8 cellular contexts compared by ENCODE assay signal in the genomic region with DNA sequence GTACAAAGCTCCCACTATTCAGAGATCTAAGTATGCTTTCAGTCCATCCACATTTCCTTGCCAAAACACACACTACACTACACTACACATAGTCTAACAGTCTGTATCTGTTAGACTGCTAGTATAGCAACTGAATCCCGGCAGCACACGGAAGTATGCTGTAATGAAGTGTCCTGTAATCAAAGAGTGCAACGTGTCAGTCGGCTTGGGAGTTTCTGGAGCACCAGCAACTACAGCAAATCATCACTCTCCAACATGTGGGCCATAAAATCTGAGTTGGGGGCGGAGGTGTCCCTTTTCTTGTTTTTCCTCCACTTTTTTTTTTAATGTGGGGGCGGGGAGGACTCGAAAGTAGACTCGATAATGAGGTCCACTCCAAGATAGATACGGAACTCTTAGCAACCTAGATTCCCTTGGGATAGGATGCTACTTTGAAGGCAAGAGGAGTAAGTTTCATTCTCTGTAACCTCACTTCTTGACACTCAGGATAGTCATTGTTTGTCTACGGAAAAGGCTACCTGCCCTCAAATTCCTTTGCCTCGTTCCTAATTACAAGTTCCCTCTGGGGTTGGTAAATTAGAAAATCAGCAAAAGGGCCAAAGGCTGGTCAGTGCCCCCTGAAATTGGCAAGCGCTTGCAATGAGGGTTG. TPM values are rescaled to one million over a fixed set of nuclear protein-coding genes. Genes with fewer than 3 reads are reported as not detected.
DNase-seq lines count a peak whose midpoint lies in the region; ATAC-seq and TF ChIP-seq lines count a peak whose summit lies in the region.

No MANE protein-coding gene starts in this region.

- H3K9me3 ChIP-seq in esophagus (ENCODE audit: control insufficient read depth in 2 of 2, insufficient read depth in 1 of 2, low read depth in 1 of 2, low read length in 1 of 2): no peaks in the 10 kb centered on the region

- peaks cover 6% of the 10 kb centered on the region for H3K4me1 Mint-ChIP-seq in WTC11

- H3K27me3 ChIP-seq in esophagus (ENCODE audit: control insufficient read depth in 1 of 2, insufficient read depth in 2 of 2, low read length in 2 of 2): no peaks in the 10 kb centered on the region

- TF ChIP-seq CTCF in AG04449 (IDR thresholded peaks at IDR 0.05; ENCODE audit: insufficient read depth, low read length, missing control alignments) (no peak), GM12875 (IDR thresholded peaks at IDR 0.05; ENCODE audit: borderline replicate concordance, insufficient read depth, low read depth, low read length) (no peak), WI38 (IDR thresholded peaks at IDR 0.05; ENCODE audit: low read depth, low read length) (no peak), WTC11 (IDR thresholded peaks at IDR 0.05) (no peak)

- no peaks in the 10 kb centered on the region for H3K9me3 Mint-ChIP-seq in WTC11

- no peaks in the 10 kb centered on the region for H3K4me1 ChIP-seq in esophagus (ENCODE audit: control insufficient read depth in 2 of 2, insufficient read depth in 2 of 2, low read length in 1 of 2)

- WGBS in esophagus, 2 donors: 0 to 1% methylated on average over 12 of the region's 12 CpGs

- H3K27me3 Mint-ChIP-seq in WTC11 (ENCODE audit: low read depth): peaks cover 24% of the 10 kb centered on the region

- POLR2A ChIA-PET in AG04449 (lab: Yijun Ruan, JAX) (no interaction called here), WTC11 (lab: Charles Lee) (no interaction called here)

- DNase-seq in AG04449 (ENCODE audit: low read depth, low spot score): no peak
- peak; percentile 24 for DNase-seq in NCI-H1048 (lab: John Stamatoyannopoulos, UW)
- DNase-seq in myocyte (ENCODE audit: low read depth): peak; percentile 28
- DNase-seq in WTC11 (ENCODE audit: low spot score): no peak

- no peaks in the 10 kb centered on the region for H3K36me3 Mint-ChIP-seq in WTC11

- no peaks in the 10 kb centered on the region for H3K36me3 ChIP-seq in esophagus (ENCODE audit: control insufficient read depth in 2 of 2, insufficient read depth in 2 of 2, low read length in 1 of 2)

- ATAC-seq in HG02678 (IDR thresholded peaks at IDR 0.05; ENCODE audit: unreplicated experiment) (peak; percentile 39), WTC11 (no peak)

- no peak overlapping the region for H3K27ac Mint-ChIP-seq in WTC11

- peak overlapping the region in 1 of 2 donors; percentile 88 for H3K27ac ChIP-seq in esophagus (ENCODE audit: low read depth in 2 of 2, low read length in 1 of 2)

- no peak overlapping the region for H3K4me3 Mint-ChIP-seq in WTC11

- H3K4me3 ChIP-seq in AG04449 (ENCODE audit: low read depth, low read length) (peak overlapping the region; percentile 91), GM12875 (ENCODE audit: low read depth, low read length) (peak overlapping the region; percentile 73), WI38 (ENCODE audit: low read depth, low read length) (peak overlapping the region; percentile 99), esophagus (ENCODE audit: low read depth in 1 of 2, low read length in 2 of 2) (peak overlapping the region; percentile 96 to 98)

- CTCF ChIA-PET in AG04449 (lab: Yijun Ruan, JAX): interaction anchor here (0.9 kb wide), 1 partner anchor 176 kb away, joined by 4 read pairs; no protein-coding TSS in a partner anchor
- CTCF ChIA-PET in WTC11 (lab: Charles Lee): no interaction called here

TF ChIP-seq in WTC11, 78 proteins besides CTCF, POLR2A, EP300 and RAD21 (continues in another document):
- TF ChIP-seq NFATC4 (CRISPR knock-in tag; IDR thresholded peaks at IDR 0.05) (no peak), ETV6 (CRISPR knock-in tag; IDR thresholded peaks at IDR 0.05) (no peak), JUN (CRISPR knock-in tag; IDR thresholded peaks at IDR 0.05) (no peak), ZBTB21 (CRISPR knock-in tag; IDR thresholded peaks at IDR 0.05; ENCODE audit: borderline replicate concordance) (no peak), TCF7 (CRISPR knock-in tag; IDR thresholded peaks at IDR 0.05; ENCODE audit: low read depth) (no peak), HMGA2 (CRISPR knock-in tag; IDR thresholded peaks at IDR 0.05) (no peak), GRHL2 (CRISPR knock-in tag; IDR thresholded peaks at IDR 0.05; ENCODE audit: insufficient replicate concordance, severe bottlenecking) (no peak), KAT7 (CRISPR knock-in tag; IDR thresholded peaks at IDR 0.05; ENCODE audit: borderline replicate concordance) (no peak), ZNF416 (CRISPR knock-in tag; IDR thresholded peaks at IDR 0.05) (no peak), ATF1 (CRISPR knock-in tag; IDR thresholded peaks at IDR 0.05) (no peak), NFE2L1 (CRISPR knock-in tag; IDR thresholded peaks at IDR 0.05) (no peak)
- TF ChIP-seq, protein P1, sequence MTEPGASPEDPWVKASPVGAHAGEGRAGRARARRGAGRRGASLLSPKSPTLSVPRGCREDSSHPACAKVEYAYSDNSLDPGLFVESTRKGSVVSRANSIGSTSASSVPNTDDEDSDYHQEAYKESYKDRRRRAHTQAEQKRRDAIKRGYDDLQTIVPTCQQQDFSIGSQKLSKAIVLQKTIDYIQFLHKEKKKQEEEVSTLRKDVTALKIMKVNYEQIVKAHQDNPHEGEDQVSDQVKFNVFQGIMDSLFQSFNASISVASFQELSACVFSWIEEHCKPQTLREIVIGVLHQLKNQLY (CRISPR knock-in tag; IDR thresholded peaks at IDR 0.05): no peak
- TF ChIP-seq, protein P2, sequence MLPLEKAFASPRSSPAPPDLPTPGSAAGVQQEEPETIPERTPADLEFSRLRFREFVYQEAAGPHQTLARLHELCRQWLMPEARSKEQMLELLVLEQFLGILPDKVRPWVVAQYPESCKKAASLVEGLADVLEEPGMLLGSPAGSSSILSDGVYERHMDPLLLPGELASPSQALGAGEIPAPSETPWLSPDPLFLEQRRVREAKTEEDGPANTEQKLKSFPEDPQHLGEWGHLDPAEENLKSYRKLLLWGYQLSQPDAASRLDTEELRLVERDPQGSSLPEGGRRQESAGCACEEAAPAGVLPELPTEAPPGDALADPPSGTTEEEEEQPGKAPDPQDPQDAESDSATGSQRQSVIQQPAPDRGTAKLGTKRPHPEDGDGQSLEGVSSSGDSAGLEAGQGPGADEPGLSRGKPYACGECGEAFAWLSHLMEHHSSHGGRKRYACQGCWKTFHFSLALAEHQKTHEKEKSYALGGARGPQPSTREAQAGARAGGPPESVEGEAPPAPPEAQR (CRISPR knock-in tag; IDR thresholded peaks at IDR 0.05): no peak
- TF ChIP-seq, protein P3, sequence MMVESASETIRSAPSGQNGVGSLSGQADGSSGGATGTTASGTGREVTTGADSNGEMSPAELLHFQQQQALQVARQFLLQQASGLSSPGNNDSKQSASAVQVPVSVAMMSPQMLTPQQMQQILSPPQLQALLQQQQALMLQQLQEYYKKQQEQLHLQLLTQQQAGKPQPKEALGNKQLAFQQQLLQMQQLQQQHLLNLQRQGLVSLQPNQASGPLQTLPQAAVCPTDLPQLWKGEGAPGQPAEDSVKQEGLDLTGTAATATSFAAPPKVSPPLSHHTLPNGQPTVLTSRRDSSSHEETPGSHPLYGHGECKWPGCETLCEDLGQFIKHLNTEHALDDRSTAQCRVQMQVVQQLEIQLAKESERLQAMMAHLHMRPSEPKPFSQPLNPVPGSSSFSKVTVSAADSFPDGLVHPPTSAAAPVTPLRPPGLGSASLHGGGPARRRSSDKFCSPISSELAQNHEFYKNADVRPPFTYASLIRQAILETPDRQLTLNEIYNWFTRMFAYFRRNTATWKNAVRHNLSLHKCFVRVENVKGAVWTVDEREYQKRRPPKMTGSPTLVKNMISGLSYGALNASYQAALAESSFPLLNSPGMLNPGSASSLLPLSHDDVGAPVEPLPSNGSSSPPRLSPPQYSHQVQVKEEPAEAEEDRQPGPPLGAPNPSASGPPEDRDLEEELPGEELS (CRISPR knock-in tag; IDR thresholded peaks at IDR 0.05): no peak
- TF ChIP-seq, protein P4, sequence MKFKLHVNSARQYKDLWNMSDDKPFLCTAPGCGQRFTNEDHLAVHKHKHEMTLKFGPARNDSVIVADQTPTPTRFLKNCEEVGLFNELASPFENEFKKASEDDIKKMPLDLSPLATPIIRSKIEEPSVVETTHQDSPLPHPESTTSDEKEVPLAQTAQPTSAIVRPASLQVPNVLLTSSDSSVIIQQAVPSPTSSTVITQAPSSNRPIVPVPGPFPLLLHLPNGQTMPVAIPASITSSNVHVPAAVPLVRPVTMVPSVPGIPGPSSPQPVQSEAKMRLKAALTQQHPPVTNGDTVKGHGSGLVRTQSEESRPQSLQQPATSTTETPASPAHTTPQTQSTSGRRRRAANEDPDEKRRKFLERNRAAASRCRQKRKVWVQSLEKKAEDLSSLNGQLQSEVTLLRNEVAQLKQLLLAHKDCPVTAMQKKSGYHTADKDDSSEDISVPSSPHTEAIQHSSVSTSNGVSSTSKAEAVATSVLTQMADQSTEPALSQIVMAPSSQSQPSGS (CRISPR knock-in tag; IDR thresholded peaks at IDR 0.05; ENCODE audit: borderline replicate concordance, low read depth): no peak
- TF ChIP-seq, protein P5, sequence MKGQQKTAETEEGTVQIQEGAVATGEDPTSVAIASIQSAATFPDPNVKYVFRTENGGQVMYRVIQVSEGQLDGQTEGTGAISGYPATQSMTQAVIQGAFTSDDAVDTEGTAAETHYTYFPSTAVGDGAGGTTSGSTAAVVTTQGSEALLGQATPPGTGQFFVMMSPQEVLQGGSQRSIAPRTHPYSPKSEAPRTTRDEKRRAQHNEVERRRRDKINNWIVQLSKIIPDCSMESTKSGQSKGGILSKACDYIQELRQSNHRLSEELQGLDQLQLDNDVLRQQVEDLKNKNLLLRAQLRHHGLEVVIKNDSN (CRISPR knock-in tag; IDR thresholded peaks at IDR 0.05): no peak

RNA-seq across cellular contexts. Expression of a gene that starts 0.7 kb away (rescaled TPM):
- polyA plus RNA-seq in esophagus: 1 to 10 TPM; 2.5 to 3.8 TPM
- 5.6 and 7.4 TPM in 2 replicates for total RNA-seq in myocyte
- 2.5 TPM for polyA plus RNA-seq in myocyte (2012)
- 3.3 to 5.0 TPM (median 4.1 TPM) in 3 replicates for total RNA-seq in WTC11 (2021)

Comparison
In these comparisons a context has a peak if more than half of its experiments do, and no peak if none do; other contexts are left out.
1. DNase-seq: peak in NCI-H1048 (single experiment) and myocyte (single experiment); none in AG04449 (single experiment) and WTC11 (single experiment).
2. Peak in every context shown above with its lines, with median percentiles within 50 percentile points of each other: H3K4me3 ChIP-seq.